Comparison of ENCODE assay signal across 19 cellular contexts in genomic region chr5:177234761-177235315, GRCh38.
DNase-seq lines count a peak whose midpoint lies in the region; ATAC-seq and TF ChIP-seq lines count a peak whose summit lies in the region.
"Had no signal": no experiment of that assay in that cellular context is flagged by ENCODE, and none has a peak within 500 bp of the region (broad histone marks: within the 10 kb centered on the region; RNA-seq: fewer than 3 reads in every experiment).

No MANE protein-coding gene starts in this region.

- H2AFZ ChIP-seq in mesenchymal stem cell (ENCODE audit: low read depth, low read length), result no peak overlapping the region

- H2BK12ac ChIP-seq in mesenchymal stem cell (ENCODE audit: low read length in 2 of 2), result no peak overlapping the region

- H3K9me3 Mint-ChIP-seq in stimulated activated effector memory CD8-positive, alpha-beta T cell treated with anti-CD3 and anti-CD28 coated beads, Interleukin-12 subunit alpha, Interleukin-12 subunit beta, amount 100 ng/mL, for 72 hours, result no peaks in the 10 kb centered on the region
- H3K9me3 Mint-ChIP-seq: CD14-positive monocyte had no signal

- in situ Hi-C loops in SK-MEL-5 (cut with HindIII; ENCODE audit: low pct_unique_long_range_greater_than_20kb, low sequenced_read_pairs), result no loop called here

- H3K27me3 ChIP-seq in mesenchymal stem cell (ENCODE audit: control insufficient read depth in 1 of 2, insufficient read depth in 1 of 2, low read length in 2 of 2), result no peaks in the 10 kb centered on the region
- H3K27me3 ChIP-seq in lower lobe of right lung (ENCODE audit: low read depth), result no peaks in the 10 kb centered on the region

- intact Hi-C loops in lower lobe of right lung (cut with DNase I), result no loop called here

- peaks cover 8% of the 10 kb centered on the region for H3K4me1 Mint-ChIP-seq in stimulated activated effector memory CD8-positive, alpha-beta T cell treated with anti-CD3 and anti-CD28 coated beads, Interleukin-12 subunit alpha, Interleukin-12 subunit beta, amount 100 ng/mL, for 72 hours

- H2AK5ac ChIP-seq in mesenchymal stem cell (ENCODE audit: low read length, severe bottlenecking), result no peak overlapping the region

- peaks cover 9% of the 10 kb centered on the region for H3K79me1 ChIP-seq in mesenchymal stem cell (replicated peaks; ENCODE audit: low read length, poor library complexity, severe bottlenecking)

- WGBS in mesenchymal stem cell, result 86% methylated on average over 1 of the region's 3 CpGs

- no peak overlapping the region for H4K8ac ChIP-seq in mesenchymal stem cell (ENCODE audit: low read length)

- H3K4ac ChIP-seq in mesenchymal stem cell (ENCODE audit: low read depth in 1 of 2, low read length in 2 of 2), result no peak overlapping the region

- H3K9me3 ChIP-seq in mesenchymal stem cell (ENCODE audit: control insufficient read depth, low read length) (no peaks in the 10 kb centered on the region), lower lobe of right lung (no peaks in the 10 kb centered on the region)

- peaks cover 91% of the 10 kb centered on the region for H3K36me3 Mint-ChIP-seq in stimulated activated effector memory CD8-positive, alpha-beta T cell treated with anti-CD3 and anti-CD28 coated beads, Interleukin-12 subunit alpha, Interleukin-12 subunit beta, amount 100 ng/mL, for 72 hours

- H2BK5ac ChIP-seq in mesenchymal stem cell (ENCODE audit: low read depth, low read length, poor library complexity, severe bottlenecking), result no peak overlapping the region

- H3K18ac ChIP-seq in mesenchymal stem cell (ENCODE audit: low read depth in 1 of 2, low read length in 2 of 2), result no peak overlapping the region

- peak overlapping the region; percentile 69 for H3K27ac Mint-ChIP-seq in stimulated activated effector memory CD8-positive, alpha-beta T cell treated with anti-CD3 and anti-CD28 coated beads, Interleukin-12 subunit alpha, Interleukin-12 subunit beta, amount 100 ng/mL, for 72 hours

- H3K27ac ChIP-seq in mesenchymal stem cell (ENCODE audit: low read length, poor library complexity, severe bottlenecking) (no peak overlapping the region), caudate nucleus (ENCODE audit: low read depth, low read length) (no peak overlapping the region), lower lobe of right lung (no peak overlapping the region)

- H3K36me3 ChIP-seq in mesenchymal stem cell (ENCODE audit: control insufficient read depth in 1 of 2, insufficient read depth in 2 of 2, low read depth in 1 of 2, low read length in 2 of 2) (peaks cover 14 to 55% of the 10 kb centered on the region in 2 experiments), lower lobe of right lung (peaks cover 48% of the 10 kb centered on the region)

- no peak overlapping the region for H3K23ac ChIP-seq in mesenchymal stem cell (ENCODE audit: low read length in 2 of 2)

- DNase-seq in GM03348 (ENCODE audit: low spot score) (peak; percentile 17), SK-MEL-5 (ENCODE audit: low read depth, low spot score) (peak; percentile 60), mesenchymal stem cell (peak; percentile 22), caudate nucleus (lab: John Stamatoyannopoulos, UW) (no peak), lower lobe of right lung (no peak)
- no peak for DNase-seq in stimulated activated effector memory CD8-positive, alpha-beta T cell treated with anti-CD3 and anti-CD28 coated beads, Interleukin-12 subunit alpha, Interleukin-12 subunit beta, amount 100 ng/mL, for 72 hours (ENCODE audit: low spot score in 2 of 2)
- DNase-seq: ACHN, DMS79 treated with DMSO at 0.1 percent for 48 hours, NCI-H1105 treated with DMSO at 0.1 percent for 48 hours, NCI-H1694, NCI-H2081 treated with DMSO at 0.1 percent for 48 hours, NCI-H510A, RPMI8226, SHP77 treated with DMSO at 0.1 percent for 48 hours had no signal

- no peak for ATAC-seq in stimulated activated effector memory CD8-positive, alpha-beta T cell treated with anti-CD3 and anti-CD28 coated beads, Interleukin-12 subunit alpha, Interleukin-12 subunit beta, amount 100 ng/mL, for 72 hours
- no peak for ATAC-seq in lower lobe of right lung
- ATAC-seq in GM21447 (IDR thresholded peaks at IDR 0.05; ENCODE audit: unreplicated experiment), result no peak
- ATAC-seq: GM12878, K562, SK-N-SH treated with all-trans-retinoic acid at 6 μM for 48 hours had no signal

- no peak overlapping the region for H3K4me2 ChIP-seq in mesenchymal stem cell (ENCODE audit: low read length, poor library complexity, severe bottlenecking)

- no peak for TF ChIP-seq CTCF in lower lobe of right lung (IDR thresholded peaks at IDR 0.05)

- no peak overlapping the region for H2BK15ac ChIP-seq in mesenchymal stem cell (ENCODE audit: low read depth, poor library complexity, severe bottlenecking)

- no peak overlapping the region for H3K9ac ChIP-seq in mesenchymal stem cell (ENCODE audit: low read length)

- H3K4me3 ChIP-seq in mesenchymal stem cell (ENCODE audit: insufficient read depth in 1 of 2, low read depth in 1 of 2, low read length in 2 of 2) (no peak overlapping the region), lower lobe of right lung (no peak overlapping the region)
- H3K4me3 ChIP-seq: GM12878, K562 had no signal

- no peak overlapping the region for H3K4me3 Mint-ChIP-seq in stimulated activated effector memory CD8-positive, alpha-beta T cell treated with anti-CD3 and anti-CD28 coated beads, Interleukin-12 subunit alpha, Interleukin-12 subunit beta, amount 100 ng/mL, for 72 hours
- H3K4me3 Mint-ChIP-seq: CD14-positive monocyte had no signal

- no peak overlapping the region for H4K91ac ChIP-seq in mesenchymal stem cell (ENCODE audit: low read length)

- H2BK120ac ChIP-seq in mesenchymal stem cell (ENCODE audit: low read depth, low read length), result no peak overlapping the region

- H3K14ac ChIP-seq in mesenchymal stem cell (ENCODE audit: low read length in 2 of 2), result no peak overlapping the region

- H3K4me1 ChIP-seq in mesenchymal stem cell (ENCODE audit: control insufficient read depth, insufficient read depth, low read depth, low read length) (peaks cover 8% of the 10 kb centered on the region), lower lobe of right lung (peaks cover 18% of the 10 kb centered on the region)

Comparison
In these comparisons a context has a peak if more than half of its experiments do, and no peak if none do; other contexts are left out.
1. DNase-seq: peak in GM03348 (single experiment), SK-MEL-5 (single experiment) and mesenchymal stem cell (single experiment); none in stimulated activated effector memory CD8-positive, alpha-beta T cell treated with anti-CD3 and anti-CD28 coated beads, Interleukin-12 subunit alpha, Interleukin-12 subunit beta, amount 100 ng/mL, for 72 hours (0 of 2), caudate nucleus (0 of 61) and lower lobe of right lung (single experiment).